10 cellular contexts compared by ENCODE assay signal in the genomic region with DNA sequence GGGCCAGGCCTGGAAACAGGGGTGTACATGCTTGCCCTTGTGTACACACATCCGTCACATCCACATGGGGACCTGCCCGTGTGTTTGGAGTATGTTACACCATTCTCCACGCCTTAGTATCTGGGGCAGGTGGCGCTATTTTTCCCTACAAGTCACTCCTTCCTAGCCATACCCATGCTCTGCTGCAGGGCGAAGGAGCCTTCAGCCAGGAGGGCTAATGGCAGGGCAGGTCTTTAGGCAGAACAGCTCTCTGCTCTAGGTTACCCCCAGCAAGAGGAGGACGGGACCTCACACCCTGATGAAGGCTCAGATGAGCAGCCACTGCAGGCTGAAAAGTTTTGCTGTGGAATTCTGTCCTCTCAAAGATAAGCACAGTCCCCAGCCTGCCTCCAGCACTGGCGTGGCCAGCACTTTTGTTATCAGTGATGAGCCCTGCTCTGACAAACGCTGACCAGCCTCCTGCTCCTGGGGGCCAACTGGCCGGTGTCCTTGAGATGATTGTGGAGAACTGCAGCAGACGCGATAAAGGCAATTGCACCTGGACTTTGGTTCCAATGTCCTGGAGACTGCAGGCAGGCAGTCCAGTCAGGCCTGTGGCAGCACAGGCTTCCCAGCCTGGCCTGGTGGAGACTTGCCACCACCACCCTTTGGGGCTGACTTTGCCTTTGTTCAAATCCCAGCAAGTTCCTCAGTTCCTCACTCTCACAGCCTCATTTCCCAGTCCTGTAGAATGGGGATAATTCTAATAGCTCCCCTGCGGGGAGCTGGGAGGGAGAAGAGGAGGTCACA. TPM values are rescaled to one million over a fixed set of nuclear protein-coding genes. Genes with fewer than 3 reads are reported as not detected.
DNase-seq lines count a peak whose midpoint lies in the region; ATAC-seq and TF ChIP-seq lines count a peak whose summit lies in the region.
"Had no signal": no experiment of that assay in that cellular context is flagged by ENCODE, and none has a peak within 500 bp of the region (broad histone marks: within the 10 kb centered on the region; RNA-seq: fewer than 3 reads in every experiment).

No MANE protein-coding gene starts in this region.

- 42 to 61% methylated on average over 8 to 12 of the region's 12 CpGs for WGBS in testis, 2 donors

- H3K36me3 ChIP-seq in PC-3 (ENCODE audit: low read depth, low read length) (no peaks in the 10 kb centered on the region), testis (ENCODE audit: low read depth, missing control alignments) (no peaks in the 10 kb centered on the region)

- no peak overlapping the region for H3K9ac ChIP-seq in PC-3 (ENCODE audit: low read length)

- DNase-seq in activated CD4-positive, CD25-positive, alpha-beta regulatory T cell treated with anti-CD3 and anti-CD28 coated beads, Interleukin-2, amount 50 U/mL, for 72 hours: peak; percentile 23
- no peak for DNase-seq in PC-3
- DNase-seq in Right ventricle myocardium inferior (ENCODE audit: missing footprints): no peak
- peak; percentile 48 for DNase-seq in testis
- no peak for DNase-seq in middle frontal gyrus (ENCODE audit: extremely low spot score, low spot score)
- no peak for DNase-seq in SKM-1 (lab: John Stamatoyannopoulos, UW; ENCODE audit: unreplicated experiment)
- DNase-seq: C1 segment of cervical spinal cord; stimulated activated CD4-positive, alpha-beta T cell treated with anti-CD3 and anti-CD28 coated beads, Interleukin-2, amount 100 ng/mL, for 24 hours had no signal

- H3K4me1 ChIP-seq in PC-3 (ENCODE audit: insufficient read depth, low read length) (no peaks in the 10 kb centered on the region), testis (peaks cover 10% of the 10 kb centered on the region)

- TF ChIP-seq POLR2A in testis (IDR thresholded peaks at IDR 0.05): no peak

- CTCF ChIA-PET in PC-3 (lab: Charles Lee): no interaction called here

- H3K9me3 ChIP-seq in PC-3 (ENCODE audit: low read length) (no peaks in the 10 kb centered on the region), testis (no peaks in the 10 kb centered on the region)

- POLR2A ChIA-PET in PC-3 (lab: Charles Lee; ENCODE audit: unreplicated experiment): no interaction called here

- H3K4me3 ChIP-seq in PC-3 (ENCODE audit: low read length) (no peak overlapping the region), testis (no peak overlapping the region)

- no peaks in the 10 kb centered on the region for H3K9me2 ChIP-seq in PC-3 (replicated peaks; ENCODE audit: low read length)

- intact Hi-C loops in PC-3 (cut with micrococcal nuclease) (no loop called here), Right ventricle myocardium inferior (cut with DNase I) (no loop called here), testis (cut with DNase I; ENCODE audit: low total_unique reads) (no loop called here)

- H3K79me2 ChIP-seq in PC-3 (ENCODE audit: low read length): no peaks in the 10 kb centered on the region

- no peaks in the 10 kb centered on the region for H3F3A ChIP-seq in PC-3 (ENCODE audit: low read length, unreplicated experiment)

- H2AFZ ChIP-seq in PC-3 (ENCODE audit: low read length): no peak overlapping the region

- no peak for ATAC-seq in activated CD4-positive, CD25-positive, alpha-beta regulatory T cell treated with anti-CD3 and anti-CD28 coated beads, Interleukin-2, amount 50 U/mL, for 24 hours
- peak; percentile 27 for ATAC-seq in PC-3
- ATAC-seq in Right ventricle myocardium inferior: peak; percentile 48
- ATAC-seq in HG02970 (IDR thresholded peaks at IDR 0.05; ENCODE audit: low FRiP score, unreplicated experiment): no peak

- BruUV-seq in PC-3 (replicated peaks; lab: Mats Ljungman, UMichigan): no TSS peak

- no peak overlapping the region for H3K27ac ChIP-seq in PC-3 (ENCODE audit: low read length)
- no peak overlapping the region for H3K27ac ChIP-seq in testis

- H3K27me3 ChIP-seq in PC-3 (ENCODE audit: low read length) (no peaks in the 10 kb centered on the region), testis (no peaks in the 10 kb centered on the region)

- H4K20me1 ChIP-seq in PC-3 (ENCODE audit: low read length): no peaks in the 10 kb centered on the region

- TF ChIP-seq CTCF in PC-3 (conservative IDR thresholded peaks at IDR 0.05; ENCODE audit: low read depth, low read length) (peak; percentile 5; the same call in 1 of the 2 replicates), testis (IDR thresholded peaks at IDR 0.05) (no peak)

- H3K4me2 ChIP-seq in PC-3 (ENCODE audit: low read length): no peak overlapping the region

RNA-seq across cellular contexts. Expression of a gene that starts 19.8 kb away (rescaled TPM):
- total RNA-seq in PC-3 (2014; rRNA removed): 1.6 and 3.7 TPM in 2 replicates
- 2.8 TPM for total RNA-seq in Right ventricle myocardium inferior
- total RNA-seq in testis: 1 to 10 TPM; 3.9 to 4.5 TPM
- 3.0 TPM for polyA plus RNA-seq in testis (ENCODE audit: insufficient read depth, low read depth, low replicate concordance)

RNA-seq across cellular contexts. Expression of a gene that starts 41.2 kb away (rescaled TPM):
- total RNA-seq in PC-3 (2014; rRNA removed) (40.6 and 46.8 TPM in 2 replicates), Right ventricle myocardium inferior (4.0 TPM), testis (10 to 100 TPM; 11.1 to 14.7 TPM)
- 5.7 TPM for polyA plus RNA-seq in testis (ENCODE audit: insufficient read depth, low read depth, low replicate concordance)

RNA-seq across cellular contexts. Expression of a gene that starts 46.1 kb away (rescaled TPM):
- total RNA-seq in PC-3 (2014; rRNA removed) (119 and 131 TPM in 2 replicates), Right ventricle myocardium inferior (29.8 TPM), testis (10 to 100 TPM; 30.6 to 40.8 TPM)
- 53.3 TPM for polyA plus RNA-seq in testis (ENCODE audit: insufficient read depth, low read depth, low replicate concordance)

Comparison
In these comparisons a context has a peak if more than half of its experiments do, and no peak if none do; other contexts are left out.
1. DNase-seq: peak in activated CD4-positive, CD25-positive, alpha-beta regulatory T cell treated with anti-CD3 and anti-CD28 coated beads, Interleukin-2, amount 50 U/mL, for 72 hours (single experiment) and testis (single experiment); none in PC-3 (single experiment), Right ventricle myocardium inferior (single experiment), middle frontal gyrus (single experiment) and SKM-1 (single experiment).
2. ATAC-seq: peak in PC-3 (single experiment) and Right ventricle myocardium inferior (single experiment); none in activated CD4-positive, CD25-positive, alpha-beta regulatory T cell treated with anti-CD3 and anti-CD28 coated beads, Interleukin-2, amount 50 U/mL, for 24 hours (0 of 2) and HG02970 (single experiment).